ENCODE assay signal across 20 cellular contexts in genomic region chr5:77398896-77399295, GRCh38.
"Had no signal": no experiment of that assay in that cellular context is flagged by ENCODE, and none has a peak within 500 bp of the region (broad histone marks: within the 10 kb centered on the region; RNA-seq: fewer than 3 reads in every experiment).

No MANE protein-coding gene starts in this region.

- H3K27ac ChIP-seq: epithelial cell of prostate, lower lobe of right lung, neutrophil, ovary, prostate gland, spleen, tibial artery, uterus, WERI-Rb-1 had no signal

- H3K36me3 ChIP-seq: lower lobe of right lung, neutrophil, ovary, prostate gland, spleen, tibial artery, uterus, WERI-Rb-1 had no signal

- DNase-seq: activated CD4-positive, alpha-beta T cell treated with anti-CD3 and anti-CD28 coated beads, Interleukin-2, amount 10 ng/mL, durations not matched to agents 7 days and 5 days; activated CD4-positive, CD25-positive, alpha-beta regulatory T cell treated with anti-CD3 and anti-CD28 coated beads, Interleukin-2, amount 50 U/mL, for 72 hours; activated CD8-positive, alpha-beta memory T cell treated with anti-CD3 and anti-CD28 coated beads, Interleukin-2, amount 10 ng/mL, durations not matched to agents 7 days and 5 days; activated CD8-positive, alpha-beta T cell treated with anti-CD3 and anti-CD28 coated beads for 36 hours; activated gamma-delta T cell; activated T-cell treated with anti-CD3 and anti-CD28 coated beads for 4 hours; aorta; lower lobe of right lung; midbrain; natural killer cell; ovary; spleen; stimulated activated CD4-positive, alpha-beta T cell treated with anti-CD3 and anti-CD28 coated beads, Interleukin-4, amount 100 ng/mL, for 24 hours; tibial artery; uterus had no signal

- H3K4me1 ChIP-seq: lower lobe of right lung, prostate gland, spleen, uterus had no signal

- H3K4me3 ChIP-seq: lower lobe of right lung, ovary, prostate gland, spleen, tibial artery, uterus had no signal

- H3K27me3 ChIP-seq: neutrophil, ovary, spleen, tibial artery, uterus had no signal

- ATAC-seq: activated CD8-positive, alpha-beta memory T cell treated with anti-CD3 and anti-CD28 coated beads, Interleukin-2, amount 10 ng/mL, durations not matched to agents 7 days and 5 days; activated CD8-positive, alpha-beta T cell treated with anti-CD3 and anti-CD28 coated beads for 36 hours; left lobe of liver; lower lobe of right lung; natural killer cell had no signal
